ENCODE assay signal across 16 cellular contexts in the genomic region with DNA sequence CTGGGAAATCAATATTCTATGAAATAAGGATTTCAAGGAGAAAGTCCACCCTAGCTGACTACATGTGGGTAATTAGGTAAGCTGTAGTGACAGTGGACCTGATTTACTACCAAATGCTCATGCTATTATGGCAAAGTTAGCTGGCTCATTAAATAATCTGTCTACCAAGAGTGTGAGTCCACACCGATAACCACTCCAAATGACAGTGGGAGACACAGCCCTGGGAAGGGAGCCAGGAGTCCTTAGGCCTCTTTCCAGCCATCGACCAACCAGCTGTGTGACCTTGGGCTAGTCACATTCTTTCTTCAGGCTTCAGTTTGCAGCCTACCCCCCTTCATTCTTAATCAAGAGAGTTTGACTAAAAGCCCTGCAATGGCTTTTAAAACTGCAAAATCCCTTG. TPM values are rescaled to one million over a fixed set of nuclear protein-coding genes. Genes with fewer than 3 reads are reported as not detected.
"Had no signal": no experiment of that assay in that cellular context is flagged by ENCODE, and none has a peak within 500 bp of the region (broad histone marks: within the 10 kb centered on the region; RNA-seq: fewer than 3 reads in every experiment).

No MANE protein-coding gene starts in this region.

- DNase-seq: activated CD4-positive, alpha-beta T cell treated with anti-CD3 and anti-CD28 coated beads, Interleukin-2, amount 50 U/mL, for 48 hours; activated naive CD4-positive, alpha-beta T cell treated with anti-CD3 and anti-CD28 coated beads for 36 hours; activated naive CD8-positive, alpha-beta T cell treated with anti-CD3 and anti-CD28 coated beads, Interleukin-2, amount 50 U/mL, for 24 hours; islet precursor cell; mucosa of descending colon; naive thymus-derived CD8-positive, alpha-beta T cell; retina; stimulated activated CD4-positive, alpha-beta T cell treated with anti-CD3 and anti-CD28 coated beads, Interleukin-2, amount 100 ng/mL, for 48 hours; tibial artery; uterus; WERI-Rb-1 had no signal

- H3K9me3 ChIP-seq: mucosa of descending colon, tibial artery, uterus had no signal

- H3K36me3 ChIP-seq: tibial artery, uterus, WERI-Rb-1 had no signal

- H3K27me3 ChIP-seq: tibial artery, uterus had no signal

- ATAC-seq: activated naive CD8-positive, alpha-beta T cell treated with anti-CD3 and anti-CD28 coated beads, Interleukin-2, amount 50 U/mL, for 24 hours; activated T-helper 17 cell treated with anti-CD3 and anti-CD28 coated beads, Interleukin-2, amount 50 U/mL, for 72 hours; esophagus mucosa; left lobe of liver; mucosa of descending colon; naive thymus-derived CD8-positive, alpha-beta T cell; stimulated activated memory B cell treated with anti-CD40 and anti-IgM and Interleukin-4, amounts not matched to agents 10 μg/mL and 1 μg/mL and 100 μg/mL, for 72 hours had no signal

- H3K4me3 ChIP-seq: coronary artery, mucosa of descending colon, tibial artery, uterus had no signal

- H3K27ac ChIP-seq: coronary artery, tibial artery, WERI-Rb-1 had no signal

RNA-seq across cellular contexts. Expression of a gene that starts 45.7 kb away (rescaled TPM):
- total RNA-seq: activated naive CD4-positive, alpha-beta T cell treated with anti-CD3 and anti-CD28 coated beads for 36 hours; esophagus mucosa; left lobe of liver; naive thymus-derived CD8-positive, alpha-beta T cell; uterus had no signal
